In the genomic region with DNA sequence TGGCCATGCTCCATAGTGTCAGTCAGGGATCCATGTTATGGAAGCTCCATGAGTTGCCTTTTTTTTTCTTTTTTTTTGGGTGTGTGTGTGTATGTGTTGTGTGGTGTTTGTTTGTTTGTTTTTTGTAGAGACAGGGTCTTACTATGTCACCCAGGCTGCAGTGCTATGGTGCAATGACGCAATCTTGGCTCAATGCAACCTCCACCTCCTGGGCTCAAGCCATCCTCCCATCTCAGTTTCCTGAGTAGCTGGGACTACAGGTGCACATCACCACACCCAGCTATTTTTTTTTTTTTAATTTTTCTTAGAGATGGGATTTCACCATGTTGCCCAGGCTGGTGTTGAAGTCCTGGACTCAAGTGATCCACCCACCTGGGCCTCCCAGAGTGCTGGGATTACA, we compare ENCODE assay signal across 1 cellular context.
TF ChIP-seq lines count a peak whose summit lies in the region.

No MANE protein-coding gene starts in this region.

TF ChIP-seq in K562, 482 proteins besides CTCF, POLR2A, EP300 and RAD21:
- TF ChIP-seq, protein P1, sequence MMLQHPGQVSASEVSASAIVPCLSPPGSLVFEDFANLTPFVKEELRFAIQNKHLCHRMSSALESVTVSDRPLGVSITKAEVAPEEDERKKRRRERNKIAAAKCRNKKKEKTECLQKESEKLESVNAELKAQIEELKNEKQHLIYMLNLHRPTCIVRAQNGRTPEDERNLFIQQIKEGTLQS (IDR thresholded peaks at IDR 0.05), result peak; percentile 36; the same call in 1 of the 2 replicates
- TF ChIP-seq, protein P1 (CRISPR knock-in tag; conservative IDR thresholded peaks at IDR 0.05), result no peak
- no peak for TF ChIP-seq CEBPG (CRISPR knock-in tag; IDR thresholded peaks at IDR 0.05)
- TF ChIP-seq CEBPG (tag; conservative IDR thresholded peaks at IDR 0.05 in 1 of 2, IDR thresholded peaks at IDR 0.05 in 1 of 2), result 0 out of 4 replicates have a peak, but pooled peaks of 1 of the 2 experiments have one; percentile 17
- no peak for TF ChIP-seq ETV1 (tag; conservative IDR thresholded peaks at IDR 0.05; ENCODE audit: low read depth)
- TF ChIP-seq CEBPB (tag; IDR thresholded peaks at IDR 0.05), result 0 out of 2 replicates have a peak, but pooled peaks have one; percentile 47
TF ChIP-seq in K562: peak in this region for 3.
